21 cellular contexts compared by ENCODE assay signal in genomic region chr7:140564643-140565042, GRCh38.
A peak's percentile ranks its signal among the peaks of the same experiment; 100 is the strongest.
DNase-seq lines count a peak whose midpoint lies in the region; ATAC-seq, FAIRE-seq and TF ChIP-seq lines count a peak whose summit lies in the region.
"Had no signal": no experiment of that assay in that cellular context is flagged by ENCODE, and none has a peak within 500 bp of the region (broad histone marks: within the 10 kb centered on the region; RNA-seq: fewer than 3 reads in every experiment).

No MANE protein-coding gene starts in this region.

- no peaks in the 10 kb centered on the region for H3K9me3 Mint-ChIP-seq in nephron progenitor cell
- H3K9me3 Mint-ChIP-seq: activated T-helper 1 cell treated with anti-CD3 and anti-CD28 coated beads, Interleukin-12 subunit alpha, Interleukin-12 subunit beta, Interleukin-2, Interleukin-4 antibody, amounts not matched to agents 30 ng/mL and 10 ng/mL and 1 ng/mL, durations not matched to agents 14 hours and 24 hours and 36 hours; H9; stimulated activated effector memory CD8-positive, alpha-beta T cell treated with anti-CD3 and anti-CD28 coated beads, Interleukin-12 subunit alpha, Interleukin-12 subunit beta, amount 100 ng/mL, for 72 hours had no signal

- no peak overlapping the region for H3K4me3 ChIP-seq in epithelial cell of esophagus (ENCODE audit: low read length)
- H3K4me3 ChIP-seq: right lobe of liver, upper lobe of right lung had no signal

- TF ChIP-seq CTCF in epithelial cell of esophagus (IDR thresholded peaks at IDR 0.05; ENCODE audit: insufficient read depth, low read depth, low read length, missing control alignments) = no peak
- no peak for TF ChIP-seq CTCF in nephron progenitor cell (IDR thresholded peaks at IDR 0.05)

- no peak overlapping the region for H3K4me3 Mint-ChIP-seq in nephron progenitor cell
- H3K4me3 Mint-ChIP-seq: activated T-helper 1 cell treated with anti-CD3 and anti-CD28 coated beads, Interleukin-12 subunit alpha, Interleukin-12 subunit beta, Interleukin-2, Interleukin-4 antibody, amounts not matched to agents 30 ng/mL and 10 ng/mL and 1 ng/mL, durations not matched to agents 14 hours and 24 hours and 36 hours; H9; stimulated activated effector memory CD8-positive, alpha-beta T cell treated with anti-CD3 and anti-CD28 coated beads, Interleukin-12 subunit alpha, Interleukin-12 subunit beta, amount 100 ng/mL, for 72 hours had no signal

- no peak for FAIRE-seq in frontal cortex (lab: Jason Lieb, UNC)
- FAIRE-seq: GM18507 had no signal

- peak overlapping the region; percentile 7 for H3K27ac Mint-ChIP-seq in nephron progenitor cell
- H3K27ac Mint-ChIP-seq: activated T-helper 1 cell treated with anti-CD3 and anti-CD28 coated beads, Interleukin-12 subunit alpha, Interleukin-12 subunit beta, Interleukin-2, Interleukin-4 antibody, amounts not matched to agents 30 ng/mL and 10 ng/mL and 1 ng/mL, durations not matched to agents 14 hours and 24 hours and 36 hours; stimulated activated effector memory CD8-positive, alpha-beta T cell treated with anti-CD3 and anti-CD28 coated beads, Interleukin-12 subunit alpha, Interleukin-12 subunit beta, amount 100 ng/mL, for 72 hours had no signal

- DNase-seq in ELR (ENCODE audit: low read depth) = peak; percentile 24
- DNase-seq in NCI-H526 treated with DMSO at 0.1 percent for 48 hours (lab: John Stamatoyannopoulos, UW) = peak; percentile 26
- peak; percentile 98 for DNase-seq in epithelial cell of esophagus (ENCODE audit: low read depth)
- DNase-seq in nephron progenitor cell = peak; percentile 21
- DNase-seq in SKM-1 (lab: John Stamatoyannopoulos, UW; ENCODE audit: unreplicated experiment) = no peak
- DNase-seq in mesenteric fat pad (ENCODE audit: low spot score) = no peak
- no peak for DNase-seq in frontal cortex (ENCODE audit: low spot score in 2 of 2)
- DNase-seq: activated CD4-positive, alpha-beta T cell treated with anti-CD3 and anti-CD28 coated beads, Interleukin-2, amount 50 U/mL, for 48 hours; amygdala; dermis blood vessel endothelial cell; H9; NCI-H1694 treated with DMSO at 0.1 percent for 48 hours; right lobe of liver; SHP77; stimulated activated CD4-positive, alpha-beta T cell treated with anti-CD3 and anti-CD28 coated beads, Interleukin-4, amount 100 ng/mL, for 1 hour; T1000; upper lobe of right lung had no signal

- H3K4me1 Mint-ChIP-seq in nephron progenitor cell = peaks cover 30% of the 10 kb centered on the region
- H3K4me1 Mint-ChIP-seq: stimulated activated effector memory CD8-positive, alpha-beta T cell treated with anti-CD3 and anti-CD28 coated beads, Interleukin-12 subunit alpha, Interleukin-12 subunit beta, amount 100 ng/mL, for 72 hours had no signal

- H3K36me3 Mint-ChIP-seq in nephron progenitor cell (ENCODE audit: low read depth) = peaks cover 76% of the 10 kb centered on the region
- H3K36me3 Mint-ChIP-seq: stimulated activated effector memory CD8-positive, alpha-beta T cell treated with anti-CD3 and anti-CD28 coated beads, Interleukin-12 subunit alpha, Interleukin-12 subunit beta, amount 100 ng/mL, for 72 hours had no signal

- no peak for ATAC-seq in HG02938 (IDR thresholded peaks at IDR 0.05; ENCODE audit: unreplicated experiment)
- ATAC-seq: right lobe of liver; stimulated activated effector memory CD8-positive, alpha-beta T cell treated with anti-CD3 and anti-CD28 coated beads, Interleukin-12 subunit alpha, Interleukin-12 subunit beta, amount 100 ng/mL, for 72 hours; upper lobe of right lung had no signal

- H3K27me3 Mint-ChIP-seq in nephron progenitor cell (ENCODE audit: low read depth, poor library complexity) = peaks cover 5% of the 10 kb centered on the region

Comparison
In these comparisons a context has a peak if more than half of its experiments do, and no peak if none do; other contexts are left out.
1. DNase-seq: peak in ELR (single experiment), NCI-H526 treated with DMSO at 0.1 percent for 48 hours (single experiment), epithelial cell of esophagus (single experiment) and nephron progenitor cell (single experiment); none in SKM-1 (single experiment), mesenteric fat pad (single experiment) and frontal cortex (0 of 2).